10 cellular contexts compared by ENCODE assay signal in the genomic region with DNA sequence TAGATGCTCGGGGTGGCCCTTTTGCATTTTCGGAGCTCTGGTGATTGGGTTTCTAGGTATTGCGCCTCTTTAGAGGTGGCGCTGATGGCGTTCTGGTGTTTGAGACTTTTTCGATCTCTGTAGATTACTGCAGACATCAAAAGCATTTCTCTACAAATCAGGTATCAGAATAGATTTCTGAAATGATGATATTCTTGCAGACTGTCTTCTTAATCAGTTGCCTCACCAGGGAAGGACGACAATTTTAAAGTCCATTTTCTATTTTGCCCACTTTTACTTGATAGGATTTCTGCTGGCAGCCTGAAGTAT.
DNase-seq lines count a peak whose midpoint lies in the region; ATAC-seq and TF ChIP-seq lines count a peak whose summit lies in the region.
"Had no signal": no experiment of that assay in that cellular context is flagged by ENCODE, and none has a peak within 500 bp of the region (broad histone marks: within the 10 kb centered on the region; RNA-seq: fewer than 3 reads in every experiment).

No MANE protein-coding gene starts in this region.

- TF ChIP-seq POLR2A in gastroesophageal sphincter (IDR thresholded peaks at IDR 0.05) = no peak

- POLR2A ChIA-PET in WTC11 (lab: Charles Lee) = no interaction called here

- H3K27ac ChIP-seq in gastroesophageal sphincter = peak overlapping the region in 3 of 4 donors; percentile 58 to 77 (median 61)
- no peak overlapping the region for H3K27ac ChIP-seq in skeletal muscle tissue (ENCODE audit: low read depth, low read length)

- peaks cover 51% of the 10 kb centered on the region for H3K27me3 Mint-ChIP-seq in WTC11 (ENCODE audit: low read depth)

- peak overlapping the region; percentile 58 for H3K4me3 Mint-ChIP-seq in WTC11

- H3K9me3 ChIP-seq in HAP-1 (no peaks in the 10 kb centered on the region), gastroesophageal sphincter (no peaks in the 10 kb centered on the region), skeletal muscle tissue (ENCODE audit: control insufficient read depth in 3 of 3, low read length in 3 of 3) (no peaks in the 10 kb centered on the region)

- H3K4me1 Mint-ChIP-seq in WTC11 = peaks cover 16% of the 10 kb centered on the region

- in situ Hi-C loops in HAP-1 (cut with MboI; ENCODE audit: low sequenced_read_pairs) = no loop called here

- H3K36me3 ChIP-seq in HAP-1 (replicated peaks) = no peaks in the 10 kb centered on the region
- no peaks in the 10 kb centered on the region for H3K36me3 ChIP-seq in gastroesophageal sphincter
- H3K36me3 ChIP-seq in skeletal muscle tissue (ENCODE audit: control insufficient read depth in 3 of 3, insufficient read depth in 3 of 3, low read length in 3 of 3) = no peaks in the 10 kb centered on the region

- DNase-seq in HAP-1 (ENCODE audit: low spot score in 2 of 2) = no peak
- no peak for DNase-seq in WTC11 (ENCODE audit: low spot score)
- DNase-seq in cortex of kidney (lab: John Stamatoyannopoulos, UW) = no peak
- DNase-seq: NCI-H526 treated with DMSO at 0.1 percent for 48 hours; stimulated activated CD4-positive, alpha-beta T cell treated with anti-CD3 and anti-CD28 coated beads, Interleukin-4, amount 100 ng/mL, for 24 hours had no signal

- H3K27ac Mint-ChIP-seq in WTC11 = peak overlapping the region; percentile 74; the same call in 1 of the 2 replicates

- ATAC-seq in WTC11 = no peak
- no peak for ATAC-seq in gastroesophageal sphincter
- ATAC-seq in GM21825 (IDR thresholded peaks at IDR 0.05; ENCODE audit: unreplicated experiment) = no peak
- ATAC-seq in GM19351 (IDR thresholded peaks at IDR 0.05; ENCODE audit: unreplicated experiment) = no peak
- ATAC-seq: left lobe of liver had no signal

- H3K9ac ChIP-seq in skeletal muscle tissue (ENCODE audit: low read depth in 1 of 3, low read length in 3 of 3) = peak overlapping the region in 2 of 3 donors; percentile 45 to 50

- 32 to 48% methylated on average over 7 of the region's 7 CpGs for WGBS in gastroesophageal sphincter (ENCODE audit: low coverage in 1 of 2), 2 donors

- H3K27me3 ChIP-seq in HAP-1 (ENCODE audit: low read depth) = peaks cover 4% of the 10 kb centered on the region; the same call in 1 of the 2 replicates
- peaks cover 48% of the 10 kb centered on the region for H3K27me3 ChIP-seq in gastroesophageal sphincter
- H3K27me3 ChIP-seq in skeletal muscle tissue (ENCODE audit: control insufficient read depth in 3 of 3, insufficient read depth in 3 of 3, low read length in 3 of 3) = peaks cover 0 to 18% (median 2%) of the 10 kb centered on the region in 3 donors

- H3K4me3 ChIP-seq in HAP-1 (peak overlapping the region; percentile 42; the same call in 1 of the 2 replicates), gastroesophageal sphincter (peak overlapping the region in 1 of 2 donors; percentile 61), skeletal muscle tissue (ENCODE audit: low read length in 3 of 3) (peak overlapping the region; percentile 38 to 58 (median 56))

- peaks cover 4% of the 10 kb centered on the region; the same call in 1 of the 2 replicates for H3K4me1 ChIP-seq in HAP-1
- H3K4me1 ChIP-seq in gastroesophageal sphincter = peaks cover 0 to 24% (median 0%) of the 10 kb centered on the region in 3 donors
- H3K4me1 ChIP-seq in skeletal muscle tissue (ENCODE audit: control insufficient read depth in 3 of 3, insufficient read depth in 3 of 3, low read length in 3 of 3) = peaks cover 4 to 7% (median 7%) of the 10 kb centered on the region in 3 donors

- H3K9me3 Mint-ChIP-seq in WTC11 = no peaks in the 10 kb centered on the region

- CTCF ChIA-PET in WTC11 (lab: Charles Lee) = interaction anchor here (2.0 to 4.9 kb wide), 4 partner anchors 25 to 47 kb away, joined by 7 to 84 read pairs (median 26); no protein-coding TSS in a partner anchor

- TF ChIP-seq CTCF in WTC11 (IDR thresholded peaks at IDR 0.05) = no peak
- no peak for TF ChIP-seq CTCF in gastroesophageal sphincter (IDR thresholded peaks at IDR 0.05)

- no peak for TF ChIP-seq EP300 in gastroesophageal sphincter (IDR thresholded peaks at IDR 0.05)

- no peaks in the 10 kb centered on the region for H3K36me3 Mint-ChIP-seq in WTC11

TF ChIP-seq in WTC11, 78 proteins besides CTCF, POLR2A, EP300 and RAD21:
- TF ChIP-seq ETV6 (CRISPR knock-in tag; IDR thresholded peaks at IDR 0.05) = no peak
- TF ChIP-seq, protein P1, sequence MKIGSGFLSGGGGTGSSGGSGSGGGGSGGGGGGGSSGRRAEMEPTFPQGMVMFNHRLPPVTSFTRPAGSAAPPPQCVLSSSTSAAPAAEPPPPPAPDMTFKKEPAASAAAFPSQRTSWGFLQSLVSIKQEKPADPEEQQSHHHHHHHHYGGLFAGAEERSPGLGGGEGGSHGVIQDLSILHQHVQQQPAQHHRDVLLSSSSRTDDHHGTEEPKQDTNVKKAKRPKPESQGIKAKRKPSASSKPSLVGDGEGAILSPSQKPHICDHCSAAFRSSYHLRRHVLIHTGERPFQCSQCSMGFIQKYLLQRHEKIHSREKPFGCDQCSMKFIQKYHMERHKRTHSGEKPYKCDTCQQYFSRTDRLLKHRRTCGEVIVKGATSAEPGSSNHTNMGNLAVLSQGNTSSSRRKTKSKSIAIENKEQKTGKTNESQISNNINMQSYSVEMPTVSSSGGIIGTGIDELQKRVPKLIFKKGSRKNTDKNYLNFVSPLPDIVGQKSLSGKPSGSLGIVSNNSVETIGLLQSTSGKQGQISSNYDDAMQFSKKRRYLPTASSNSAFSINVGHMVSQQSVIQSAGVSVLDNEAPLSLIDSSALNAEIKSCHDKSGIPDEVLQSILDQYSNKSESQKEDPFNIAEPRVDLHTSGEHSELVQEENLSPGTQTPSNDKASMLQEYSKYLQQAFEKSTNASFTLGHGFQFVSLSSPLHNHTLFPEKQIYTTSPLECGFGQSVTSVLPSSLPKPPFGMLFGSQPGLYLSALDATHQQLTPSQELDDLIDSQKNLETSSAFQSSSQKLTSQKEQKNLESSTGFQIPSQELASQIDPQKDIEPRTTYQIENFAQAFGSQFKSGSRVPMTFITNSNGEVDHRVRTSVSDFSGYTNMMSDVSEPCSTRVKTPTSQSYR (CRISPR knock-in tag; IDR thresholded peaks at IDR 0.05) = no peak
- TF ChIP-seq ATF6 (CRISPR knock-in tag; IDR thresholded peaks at IDR 0.05) = no peak
- TF ChIP-seq SOX15 (CRISPR knock-in tag; IDR thresholded peaks at IDR 0.05) = no peak
